In genomic region chr3:152113992-152114651, GRCh38 we compare ENCODE assay signal across 1 cellular context.
TF ChIP-seq lines count a peak whose summit lies in the region.

No MANE protein-coding gene starts in this region.

TF ChIP-seq in SK-N-SH, 30 proteins besides CTCF, POLR2A, EP300 and RAD21 (continued from another document):
- TF ChIP-seq, protein P1, sequence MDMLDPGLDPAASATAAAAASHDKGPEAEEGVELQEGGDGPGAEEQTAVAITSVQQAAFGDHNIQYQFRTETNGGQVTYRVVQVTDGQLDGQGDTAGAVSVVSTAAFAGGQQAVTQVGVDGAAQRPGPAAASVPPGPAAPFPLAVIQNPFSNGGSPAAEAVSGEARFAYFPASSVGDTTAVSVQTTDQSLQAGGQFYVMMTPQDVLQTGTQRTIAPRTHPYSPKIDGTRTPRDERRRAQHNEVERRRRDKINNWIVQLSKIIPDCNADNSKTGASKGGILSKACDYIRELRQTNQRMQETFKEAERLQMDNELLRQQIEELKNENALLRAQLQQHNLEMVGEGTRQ (IDR thresholded peaks at IDR 0.05; ENCODE audit: borderline replicate concordance, low read depth, low read length) = no peak
- no peak for TF ChIP-seq TEAD4 (IDR thresholded peaks at IDR 0.05; ENCODE audit: borderline replicate concordance, insufficient read depth)
- TF ChIP-seq, protein P2, sequence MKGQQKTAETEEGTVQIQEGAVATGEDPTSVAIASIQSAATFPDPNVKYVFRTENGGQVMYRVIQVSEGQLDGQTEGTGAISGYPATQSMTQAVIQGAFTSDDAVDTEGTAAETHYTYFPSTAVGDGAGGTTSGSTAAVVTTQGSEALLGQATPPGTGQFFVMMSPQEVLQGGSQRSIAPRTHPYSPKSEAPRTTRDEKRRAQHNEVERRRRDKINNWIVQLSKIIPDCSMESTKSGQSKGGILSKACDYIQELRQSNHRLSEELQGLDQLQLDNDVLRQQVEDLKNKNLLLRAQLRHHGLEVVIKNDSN (IDR thresholded peaks at IDR 0.05; ENCODE audit: borderline replicate concordance, low read depth) = no peak
- no peak for TF ChIP-seq CHD2 (IDR thresholded peaks at IDR 0.05; ENCODE audit: low read length, partially characterized antibody)
- TF ChIP-seq, protein P3, sequence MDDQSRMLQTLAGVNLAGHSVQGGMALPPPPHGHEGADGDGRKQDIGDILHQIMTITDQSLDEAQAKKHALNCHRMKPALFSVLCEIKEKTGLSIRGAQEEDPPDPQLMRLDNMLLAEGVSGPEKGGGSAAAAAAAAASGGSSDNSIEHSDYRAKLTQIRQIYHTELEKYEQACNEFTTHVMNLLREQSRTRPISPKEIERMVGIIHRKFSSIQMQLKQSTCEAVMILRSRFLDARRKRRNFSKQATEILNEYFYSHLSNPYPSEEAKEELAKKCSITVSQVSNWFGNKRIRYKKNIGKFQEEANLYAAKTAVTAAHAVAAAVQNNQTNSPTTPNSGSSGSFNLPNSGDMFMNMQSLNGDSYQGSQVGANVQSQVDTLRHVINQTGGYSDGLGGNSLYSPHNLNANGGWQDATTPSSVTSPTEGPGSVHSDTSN (IDR thresholded peaks at IDR 0.05) = no peak
- no peak for TF ChIP-seq FOXJ3 (CRISPR knock-in tag; IDR thresholded peaks at IDR 0.05)
- TF ChIP-seq TCF12 (IDR thresholded peaks at IDR 0.05) = no peak
- no peak for TF ChIP-seq FOSL2 (IDR thresholded peaks at IDR 0.05; ENCODE audit: borderline replicate concordance, low read depth)
- TF ChIP-seq MXI1 (IDR thresholded peaks at IDR 0.05; ENCODE audit: low read depth, low read length) = no peak
- TF ChIP-seq MEF2A (IDR thresholded peaks at IDR 0.05; ENCODE audit: borderline replicate concordance, low read depth) = no peak
TF ChIP-seq in SK-N-SH: peak in this region for 0.
